Comparison of ENCODE assay signal across 18 cellular contexts in genomic region chr11:69402251-69402892, GRCh38.
DNase-seq lines count a peak whose midpoint lies in the region; FAIRE-seq and TF ChIP-seq lines count a peak whose summit lies in the region.
"Had no signal": no experiment of that assay in that cellular context is flagged by ENCODE, and none has a peak within 500 bp of the region (broad histone marks: within the 10 kb centered on the region; RNA-seq: fewer than 3 reads in every experiment).

No MANE protein-coding gene starts in this region.

- H3K9me3 ChIP-seq in mammary epithelial cell (replicated peaks; ENCODE audit: insufficient read depth, low read length) (no peaks in the 10 kb centered on the region), MG63 (peaks cover 2% of the 10 kb centered on the region; the same call in 1 of the 2 replicates), kidney (ENCODE audit: control insufficient read depth in 1 of 2, low read length in 2 of 2) (peaks cover 0 to 11% of the 10 kb centered on the region in 2 donors), spleen (peaks cover 0 to 10% (median 4%) of the 10 kb centered on the region in 8 donors)

- H3K79me2 ChIP-seq in mammary epithelial cell (ENCODE audit: insufficient read depth, low read length), result no peaks in the 10 kb centered on the region

- FAIRE-seq in kidney (lab: Jason Lieb, UNC), result no peak
- FAIRE-seq: A204.1, GM12892, H54, RCC 7860 had no signal

- H3K27me3 Mint-ChIP-seq in MCF 10A (ENCODE audit: insufficient read depth, unreplicated experiment), result no peaks in the 10 kb centered on the region
- H3K27me3 Mint-ChIP-seq in T-helper 2 cell treated with Interferon-gamma antibody and Interleukin-4, amounts not matched to agents 5 μg/mL and 100 μg/mL, for 36 hours (ENCODE audit: low read depth), result peaks cover 11% of the 10 kb centered on the region

- TF ChIP-seq POLR2A in spleen (IDR thresholded peaks at IDR 0.05), result no peak

- H3K36me3 ChIP-seq in mammary epithelial cell (ENCODE audit: insufficient read depth, low read length) (no peaks in the 10 kb centered on the region), MG63 (no peaks in the 10 kb centered on the region), kidney (ENCODE audit: control insufficient read depth in 1 of 2, insufficient read depth in 2 of 2, low read length in 2 of 2) (no peaks in the 10 kb centered on the region), spleen (no peaks in the 10 kb centered on the region)

- no peak overlapping the region for H3K4me2 ChIP-seq in mammary epithelial cell (ENCODE audit: insufficient read depth, low read depth, low read length)

- TF ChIP-seq CTCF in mammary epithelial cell (conservative IDR thresholded peaks at IDR 0.05 in 1 of 2, IDR thresholded peaks at IDR 0.05 in 1 of 2; ENCODE audit: extremely low read depth in 1 of 2, insufficient read depth in 1 of 2, low read depth in 1 of 2, low read length in 2 of 2) (no peak), MCF 10A (IDR thresholded peaks at IDR 0.05; ENCODE audit: unreplicated experiment) (no peak), kidney (IDR thresholded peaks at IDR 0.05; ENCODE audit: borderline replicate concordance, extremely low read depth, insufficient read depth) (no peak), spleen (IDR thresholded peaks at IDR 0.05 in 8 of 11, conservative IDR thresholded peaks at IDR 0.05 in 3 of 11) (no peak)

- WGBS in mammary epithelial cell (ENCODE audit: low coverage, missing lambda C conversion rate), result 38% methylated on average over 4 of the region's 4 CpGs
- 43 to 49% (median 47%) methylated on average over 4 of the region's 4 CpGs for WGBS in spleen, 5 donors

- CTCF ChIA-PET in mammary epithelial cell (lab: Charles Lee; ENCODE audit: low non-redundant PET) (no interaction called here), MCF 10A (lab: Yijun Ruan, JAX) (no interaction called here)

- DNase-seq in mammary epithelial cell (peak; percentile 65), MCF 10A (ENCODE audit: unreplicated experiment) (no peak), MG63 (peak; percentile 25), kidney (peak; percentile 29), spleen (peak; percentile 44), NCI-H1694 treated with DMSO at 0.1 percent for 48 hours (lab: John Stamatoyannopoulos, UW) (no peak), NCI-H2171 treated with DMSO at 0.1 percent for 48 hours (lab: John Stamatoyannopoulos, UW) (no peak)
- no peak for DNase-seq in T-helper 2 cell treated with Interferon-gamma antibody and Interleukin-4, amounts not matched to agents 5 μg/mL and 100 μg/mL, for 36 hours (ENCODE audit: low spot score)
- DNase-seq: Calu3, NCI-H1105, NCI-H187 treated with DMSO at 0.1 percent for 48 hours, NCI-H2171, NCI-H774, SIG-M5 had no signal

- no peak overlapping the region for H3K4me3 ChIP-seq in mammary epithelial cell (replicated peaks in 1 of 3; ENCODE audit: insufficient read depth in 1 of 3, low read depth in 2 of 3, low read length in 3 of 3)
- no peak overlapping the region for H3K4me3 ChIP-seq in MG63
- no peak overlapping the region for H3K4me3 ChIP-seq in kidney (ENCODE audit: low read length in 2 of 2)
- H3K4me3 ChIP-seq in spleen, result no peak overlapping the region

- dilution Hi-C loops in mammary epithelial cell (cut with HindIII; ENCODE audit: low sequenced_read_pairs), result loop anchor here (10.0 kb wide), 1 partner anchor 62 kb away; no protein-coding TSS in a partner anchor

- peaks cover 8% of the 10 kb centered on the region for H3K9me3 Mint-ChIP-seq in MCF 10A (ENCODE audit: unreplicated experiment)
- H3K9me3 Mint-ChIP-seq in T-helper 2 cell treated with Interferon-gamma antibody and Interleukin-4, amounts not matched to agents 5 μg/mL and 100 μg/mL, for 36 hours, result peaks cover 5% of the 10 kb centered on the region

- H3K27me3 ChIP-seq in mammary epithelial cell (ENCODE audit: insufficient read depth, low read length) (no peaks in the 10 kb centered on the region), MG63 (no peaks in the 10 kb centered on the region), spleen (replicated peaks in 1 of 7) (no peaks in the 10 kb centered on the region)

- POLR2A ChIA-PET in MCF 10A (lab: Yijun Ruan, JAX), result interaction anchor here (0.7 kb wide), 1 partner anchor 675 kb away, joined by 4 read pairs; no protein-coding TSS in a partner anchor

- no peak overlapping the region for H3K27ac Mint-ChIP-seq in MCF 10A (ENCODE audit: low read depth, unreplicated experiment)
- no peak overlapping the region for H3K27ac Mint-ChIP-seq in T-helper 2 cell treated with Interferon-gamma antibody and Interleukin-4, amounts not matched to agents 5 μg/mL and 100 μg/mL, for 36 hours

- intact Hi-C loops in mammary epithelial cell (cut with micrococcal nuclease), result no loop called here
- intact Hi-C loops in MCF 10A (cut with micrococcal nuclease), result no loop called here
- intact Hi-C loops in kidney (cut with DNase I), result no loop called here
- intact Hi-C loops in spleen (cut with DNase I; ENCODE audit: low total_unique reads), result no loop called here

- no peaks in the 10 kb centered on the region for H4K20me1 ChIP-seq in mammary epithelial cell (ENCODE audit: insufficient read depth, low read length)

- no peaks in the 10 kb centered on the region for H3K36me3 Mint-ChIP-seq in MCF 10A (ENCODE audit: insufficient read depth, unreplicated experiment)
- H3K36me3 Mint-ChIP-seq in T-helper 2 cell treated with Interferon-gamma antibody and Interleukin-4, amounts not matched to agents 5 μg/mL and 100 μg/mL, for 36 hours (ENCODE audit: low read depth), result no peaks in the 10 kb centered on the region

- BruUV-seq in mammary epithelial cell (replicated peaks; lab: Mats Ljungman, UMichigan) (no TSS peak), MCF 10A (replicated peaks; lab: Mats Ljungman, UMichigan) (no TSS peak)

- peaks cover 7% of the 10 kb centered on the region for H3K4me1 Mint-ChIP-seq in MCF 10A (ENCODE audit: insufficient read depth, unreplicated experiment)
- peaks cover 10% of the 10 kb centered on the region for H3K4me1 Mint-ChIP-seq in T-helper 2 cell treated with Interferon-gamma antibody and Interleukin-4, amounts not matched to agents 5 μg/mL and 100 μg/mL, for 36 hours (ENCODE audit: low read depth)

- H3K27ac ChIP-seq in mammary epithelial cell (ENCODE audit: insufficient read depth, low read depth, low read length), result no peak overlapping the region
- H3K27ac ChIP-seq in kidney (ENCODE audit: low read depth in 2 of 2, low read length in 2 of 2), result no peak overlapping the region
- no peak overlapping the region for H3K27ac ChIP-seq in spleen

- H3K9ac ChIP-seq in mammary epithelial cell (ENCODE audit: insufficient read depth, low read length) (no peak overlapping the region), kidney (ENCODE audit: low read length in 2 of 2) (no peak overlapping the region)

- in situ Hi-C loops in mammary epithelial cell (cut with MboI; ENCODE audit: low sequenced_read_pairs in 2 of 2), result no loop called here

- H3K4me1 ChIP-seq in mammary epithelial cell (ENCODE audit: insufficient read depth, low read length) (peaks cover 17% of the 10 kb centered on the region), kidney (ENCODE audit: control insufficient read depth in 1 of 2, insufficient read depth in 1 of 2, low read depth in 1 of 2, low read length in 2 of 2) (peaks cover 0 to 2% of the 10 kb centered on the region in 2 donors), spleen (peaks cover 0 to 22% (median 5%) of the 10 kb centered on the region in 6 donors)

- H2AFZ ChIP-seq in mammary epithelial cell (ENCODE audit: low read depth, low read length), result no peak overlapping the region

- H3K4me3 Mint-ChIP-seq in MCF 10A (ENCODE audit: unreplicated experiment), result no peak overlapping the region
- H3K4me3 Mint-ChIP-seq in T-helper 2 cell treated with Interferon-gamma antibody and Interleukin-4, amounts not matched to agents 5 μg/mL and 100 μg/mL, for 36 hours, result no peak overlapping the region

Comparison
In these comparisons a context has a peak if more than half of its experiments do, and no peak if none do; other contexts are left out.
1. DNase-seq: peak in mammary epithelial cell (single experiment), MG63 (single experiment), kidney (single experiment) and spleen (single experiment); none in MCF 10A (single experiment), T-helper 2 cell treated with Interferon-gamma antibody and Interleukin-4, amounts not matched to agents 5 μg/mL and 100 μg/mL, for 36 hours (single experiment), NCI-H1694 treated with DMSO at 0.1 percent for 48 hours (single experiment) and NCI-H2171 treated with DMSO at 0.1 percent for 48 hours (single experiment).